In genomic region chr11:1759851-1760220, GRCh38 we compare ENCODE assay signal across 14 cellular contexts. TPM values are rescaled to one million over a fixed set of nuclear protein-coding genes. Genes with fewer than 3 reads are reported as not detected.
DNase-seq lines count a peak whose midpoint lies in the region; ATAC-seq, FAIRE-seq and TF ChIP-seq lines count a peak whose summit lies in the region.
"Had no signal": no experiment of that assay in that cellular context is flagged by ENCODE, and none has a peak within 500 bp of the region (broad histone marks: within the 10 kb centered on the region; RNA-seq: fewer than 3 reads in every experiment).

No MANE protein-coding gene starts in this region.

- H3K4me1 Mint-ChIP-seq in CD8-positive, alpha-beta T cell (ENCODE audit: low read depth) = peaks cover 75% of the 10 kb centered on the region

- H3K4me1 ChIP-seq in CD8-positive, alpha-beta T cell (ENCODE audit: insufficient read depth, low read length) = peaks cover 91% of the 10 kb centered on the region
- H3K4me1 ChIP-seq in SJSA1 (replicated peaks) (peaks cover 44% of the 10 kb centered on the region), kidney (ENCODE audit: control insufficient read depth in 1 of 2, insufficient read depth in 1 of 2, low read depth in 1 of 2, low read length in 2 of 2) (peaks cover 35 to 81% of the 10 kb centered on the region in 2 donors), skeletal muscle tissue (ENCODE audit: control insufficient read depth in 3 of 3, insufficient read depth in 3 of 3, low read length in 3 of 3) (peaks cover 64 to 90% (median 83%) of the 10 kb centered on the region in 3 donors)

- no peak overlapping the region for H3K27ac ChIP-seq in CD8-positive, alpha-beta T cell (ENCODE audit: low read depth, low read length)
- H3K27ac ChIP-seq in SJSA1 (peak overlapping the region; percentile 85), kidney (ENCODE audit: low read depth in 2 of 2, low read length in 2 of 2) (peak overlapping the region; percentile 96 to 99), skeletal muscle tissue (ENCODE audit: low read depth, low read length) (peak overlapping the region; percentile 96)

- H3K4me3 ChIP-seq in CD8-positive, alpha-beta T cell (ENCODE audit: low read depth, low read length) = no peak overlapping the region
- H3K4me3 ChIP-seq in SJSA1 = no peak overlapping the region
- H3K4me3 ChIP-seq in kidney (ENCODE audit: low read length in 2 of 2) = peak overlapping the region; percentile 23 to 39
- H3K4me3 ChIP-seq in skeletal muscle tissue (ENCODE audit: low read length in 3 of 3) = peak overlapping the region; percentile 48 to 91 (median 64)

- no peak for FAIRE-seq in kidney (lab: Jason Lieb, UNC)

- no peaks in the 10 kb centered on the region for H3K9me3 Mint-ChIP-seq in CD8-positive, alpha-beta T cell
- H3K9me3 Mint-ChIP-seq: activated naive CD8-positive, alpha-beta T cell treated with anti-CD3 and anti-CD28 coated beads for 36 hours had no signal

- no peaks in the 10 kb centered on the region for H3K9me3 ChIP-seq in CD8-positive, alpha-beta T cell (ENCODE audit: low read length)
- peaks cover 3% of the 10 kb centered on the region; the same call in 1 of the 2 replicates for H3K9me3 ChIP-seq in SJSA1 (replicated peaks)
- H3K9me3 ChIP-seq in kidney (ENCODE audit: control insufficient read depth in 1 of 2, low read length in 2 of 2) = no peaks in the 10 kb centered on the region
- H3K9me3 ChIP-seq in skeletal muscle tissue (ENCODE audit: control insufficient read depth in 3 of 3, low read length in 3 of 3) = no peaks in the 10 kb centered on the region

- H3K27me3 ChIP-seq in CD8-positive, alpha-beta T cell (ENCODE audit: insufficient read depth, low read length) = no peaks in the 10 kb centered on the region
- H3K27me3 ChIP-seq in SJSA1 (replicated peaks) (no peaks in the 10 kb centered on the region), skeletal muscle tissue (ENCODE audit: control insufficient read depth in 3 of 3, insufficient read depth in 3 of 3, low read length in 3 of 3) (no peaks in the 10 kb centered on the region)

- DNase-seq in CD8-positive, alpha-beta T cell = no peak
- DNase-seq in SJSA1 (ENCODE audit: low read depth in 1 of 2, low spot score in 2 of 2) (no peak), kidney (no peak), NCI-H774 (lab: John Stamatoyannopoulos, UW) (no peak), kidney tubule cell (ENCODE audit: low spot score) (no peak), NCI-H1436 (lab: John Stamatoyannopoulos, UW) (no peak)
- no peak for DNase-seq in activated CD4-positive, CD25-positive, alpha-beta regulatory T cell (lab: John Stamatoyannopoulos, UW)
- DNase-seq: activated naive CD8-positive, alpha-beta T cell treated with anti-CD3 and anti-CD28 coated beads for 36 hours; NCI-H1417 treated with DMSO at 0.1 percent for 48 hours; NCI-H69; SHP77; stimulated activated CD4-positive, alpha-beta T cell treated with anti-CD3 and anti-CD28 coated beads, Interleukin-4, amount 100 ng/mL, for 4 hours; stimulated activated naive CD8-positive, alpha-beta T cell treated with anti-CD3 and anti-CD28 coated beads, Interleukin-15, Interleukin-2, amounts not matched to agents 100 U/mL and 50 U/mL, for 24 hours had no signal

- POLR2A ChIA-PET in CD8-positive, alpha-beta T cell (lab: Charles Lee) = no interaction called here

- H3K36me3 ChIP-seq in CD8-positive, alpha-beta T cell (ENCODE audit: insufficient read depth, low read length) = peaks cover 9% of the 10 kb centered on the region
- peaks cover 66% of the 10 kb centered on the region for H3K36me3 ChIP-seq in SJSA1
- peaks cover 5 to 35% of the 10 kb centered on the region in 2 donors for H3K36me3 ChIP-seq in kidney (ENCODE audit: control insufficient read depth in 1 of 2, insufficient read depth in 2 of 2, low read length in 2 of 2)
- peaks cover 38 to 54% (median 38%) of the 10 kb centered on the region in 3 donors for H3K36me3 ChIP-seq in skeletal muscle tissue (ENCODE audit: control insufficient read depth in 3 of 3, insufficient read depth in 3 of 3, low read length in 3 of 3)

- peaks cover 37% of the 10 kb centered on the region for H3K36me3 Mint-ChIP-seq in CD8-positive, alpha-beta T cell

- H3K27ac Mint-ChIP-seq in CD8-positive, alpha-beta T cell = no peak overlapping the region
- H3K27ac Mint-ChIP-seq: activated naive CD8-positive, alpha-beta T cell treated with anti-CD3 and anti-CD28 coated beads for 36 hours had no signal

- H3K4me3 Mint-ChIP-seq in CD8-positive, alpha-beta T cell = peak overlapping the region; percentile 29
- H3K4me3 Mint-ChIP-seq: activated naive CD8-positive, alpha-beta T cell treated with anti-CD3 and anti-CD28 coated beads for 36 hours had no signal

- peak overlapping the region; percentile 56 to 79 for H3K9ac ChIP-seq in kidney (ENCODE audit: low read length in 2 of 2)
- peak overlapping the region; percentile 65 to 97 (median 76) for H3K9ac ChIP-seq in skeletal muscle tissue (ENCODE audit: low read depth in 1 of 3, low read length in 3 of 3)

- TF ChIP-seq CTCF in CD8-positive, alpha-beta T cell (IDR thresholded peaks at IDR 0.05) = no peak
- no peak for TF ChIP-seq CTCF in kidney (IDR thresholded peaks at IDR 0.05; ENCODE audit: borderline replicate concordance, extremely low read depth, insufficient read depth)

- no peak for ATAC-seq in CD8-positive, alpha-beta T cell
- ATAC-seq: stimulated activated naive CD8-positive, alpha-beta T cell treated with anti-CD3 and anti-CD28 coated beads, Interleukin-15, Interleukin-2, amounts not matched to agents 100 U/mL and 50 U/mL, for 24 hours had no signal

- CTCF ChIA-PET in CD8-positive, alpha-beta T cell (lab: Charles Lee) = no interaction called here

- H3K27me3 Mint-ChIP-seq in CD8-positive, alpha-beta T cell (ENCODE audit: low read depth) = no peaks in the 10 kb centered on the region
- H3K27me3 Mint-ChIP-seq: activated naive CD8-positive, alpha-beta T cell treated with anti-CD3 and anti-CD28 coated beads for 36 hours had no signal

- intact Hi-C loops in CD8-positive, alpha-beta T cell (cut with DNase I, micrococcal nuclease) = loop anchor here in 1 of 2 experiments (5.0 kb wide), 2 partner anchors 617 to 642 kb away; partner anchors contain the start of genes CD81 and TSSC4
- intact Hi-C loops in kidney (cut with DNase I) = no loop called here

RNA-seq across cellular contexts. Expression of gene CTSD, which starts 3.9 kb away (rescaled TPM):
- total RNA-seq in CD8-positive, alpha-beta T cell = 10 to 100 TPM; 54.3 to 57.9 TPM
- total RNA-seq in SJSA1 (2014; rRNA removed; shearing (Covaris generic)) = 245 and 253 TPM in 2 replicates
- total RNA-seq in kidney (2,183 TPM), skeletal muscle tissue (44.9 TPM)
- 2,764 TPM for polyA plus RNA-seq in kidney (ENCODE audit: insufficient read depth, low read depth, low replicate concordance)

RNA-seq across cellular contexts. Expression of gene IFITM10, which starts 9.4 kb away (rescaled TPM):
- total RNA-seq in CD8-positive, alpha-beta T cell = 1 to 10 TPM; 1.1 to 1.7 TPM
- 0.05 TPM in 1 of 2 replicates, not detected in the other for total RNA-seq in SJSA1 (2014; rRNA removed; shearing (Covaris generic))
- 6.4 TPM for total RNA-seq in kidney
- 2.3 TPM for polyA plus RNA-seq in kidney (ENCODE audit: insufficient read depth, low read depth, low replicate concordance)
- total RNA-seq in skeletal muscle tissue = not detected
- total RNA-seq: activated naive CD8-positive, alpha-beta T cell treated with anti-CD3 and anti-CD28 coated beads for 36 hours had no signal

Comparison
In these comparisons a context has a peak if more than half of its experiments do, and no peak if none do; other contexts are left out.
1. H3K4me3 ChIP-seq: peak in kidney (2 of 2) and skeletal muscle tissue (3 of 3); none in CD8-positive, alpha-beta T cell (single experiment) and SJSA1 (single experiment).